8 cellular contexts compared by ENCODE assay signal in the genomic region with DNA sequence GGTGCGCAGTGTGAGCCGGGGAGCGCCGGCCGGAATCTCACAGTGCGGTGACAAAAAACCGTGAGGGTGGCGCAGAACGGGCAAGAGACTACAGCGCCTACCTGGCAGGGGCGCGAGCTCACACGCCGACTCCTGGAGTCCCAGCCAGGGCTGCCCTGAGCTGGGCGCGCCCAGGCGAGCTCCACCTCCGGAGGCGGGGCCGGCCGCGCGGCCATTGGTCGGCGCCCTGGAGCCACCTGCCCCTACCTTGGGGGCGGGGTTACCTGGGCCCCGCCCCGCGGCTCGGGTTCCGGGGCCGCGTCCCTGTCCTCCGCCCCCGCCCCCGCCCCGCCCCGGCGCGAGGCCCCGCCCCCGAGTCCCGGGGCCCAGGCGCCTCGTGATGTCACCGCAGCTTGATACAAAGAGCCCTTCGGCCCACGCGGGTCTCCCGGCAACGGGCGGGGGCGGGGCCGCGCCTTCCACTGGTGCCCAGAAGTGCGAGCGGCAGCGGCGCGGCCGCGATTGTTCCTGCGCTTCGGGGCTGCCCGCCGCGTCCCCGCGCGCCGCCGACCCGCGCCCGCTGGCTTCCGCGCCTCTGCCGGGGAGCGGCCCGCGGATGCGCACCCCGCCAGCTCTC.
DNase-seq lines count a peak whose midpoint lies in the region; ATAC-seq and TF ChIP-seq lines count a peak whose summit lies in the region.

No MANE protein-coding gene starts in this region.

- no peak overlapping the region for H3K27ac ChIP-seq in fibroblast of lung (ENCODE audit: insufficient read depth, low read length)

- no peak overlapping the region for H3K9ac ChIP-seq in fibroblast of lung (ENCODE audit: insufficient read depth, low read length)

- peak; percentile 54 for ATAC-seq in GM21528 (IDR thresholded peaks at IDR 0.05; ENCODE audit: low FRiP score, unreplicated experiment)

- H3K4me1 ChIP-seq in fibroblast of lung (ENCODE audit: control insufficient read depth, extremely low read depth, insufficient read depth, low read length): peaks cover 4% of the 10 kb centered on the region

- no peaks in the 10 kb centered on the region for H3K36me3 ChIP-seq in fibroblast of lung (ENCODE audit: control insufficient read depth, insufficient read depth, low read length)

- intact Hi-C loops in Calu3 (cut with micrococcal nuclease; ENCODE audit: unreplicated experiment): loop anchor here (5.0 kb wide), 1 partner anchor 40 kb away; no protein-coding TSS in a partner anchor

- peaks cover 33% of the 10 kb centered on the region for H3K4me1 Mint-ChIP-seq in Calu3 (ENCODE audit: low read depth, unreplicated experiment)
- H3K4me1 Mint-ChIP-seq in IgD-negative memory B cell: peaks cover 30 to 47% (median 40%) of the 10 kb centered on the region in 3 donors
- H3K4me1 Mint-ChIP-seq in nephron progenitor cell: peaks cover 43% of the 10 kb centered on the region

- H3K36me3 Mint-ChIP-seq in Calu3 (ENCODE audit: insufficient read depth, unreplicated experiment) (peaks cover 26% of the 10 kb centered on the region), IgD-negative memory B cell (no peaks in the 10 kb centered on the region), nephron progenitor cell (ENCODE audit: low read depth) (no peaks in the 10 kb centered on the region)

- no TSS peak for BruUV-seq in Calu3 (replicated peaks; lab: Mats Ljungman, UMichigan)

- CTCF ChIA-PET in Calu3 (lab: Charles Lee): interaction anchor here (0.6 to 1.3 kb wide), 8 partner anchors 12 to 372 kb away, joined by 3 to 4 read pairs (median 3); partner anchors contain the start of gene COPRS

- H3K27me3 Mint-ChIP-seq in Calu3 (ENCODE audit: unreplicated experiment): peaks cover 13% of the 10 kb centered on the region
- no peaks in the 10 kb centered on the region for H3K27me3 Mint-ChIP-seq in IgD-negative memory B cell
- peaks cover 54% of the 10 kb centered on the region for H3K27me3 Mint-ChIP-seq in nephron progenitor cell (ENCODE audit: low read depth, poor library complexity)

- H3K27ac Mint-ChIP-seq in Calu3 (ENCODE audit: unreplicated experiment): no peak overlapping the region
- H3K27ac Mint-ChIP-seq in IgD-negative memory B cell: peak overlapping the region; percentile 59 to 94 (median 92)
- peak overlapping the region; percentile 44 for H3K27ac Mint-ChIP-seq in nephron progenitor cell

- H3K79me2 ChIP-seq in fibroblast of lung (ENCODE audit: control insufficient read depth, insufficient read depth, low read length): no peaks in the 10 kb centered on the region

- no peaks in the 10 kb centered on the region for H3K9me3 Mint-ChIP-seq in Calu3 (ENCODE audit: low read depth, unreplicated experiment)
- no peaks in the 10 kb centered on the region for H3K9me3 Mint-ChIP-seq in IgD-negative memory B cell
- no peaks in the 10 kb centered on the region for H3K9me3 Mint-ChIP-seq in nephron progenitor cell

- TF ChIP-seq CTCF in Calu3 (IDR thresholded peaks at IDR 0.05; ENCODE audit: unreplicated experiment) (no peak), fibroblast of lung (conservative IDR thresholded peaks at IDR 0.05 in 1 of 2, IDR thresholded peaks at IDR 0.05 in 1 of 2; ENCODE audit: low read depth in 1 of 2, low read length in 2 of 2) (no peak), nephron progenitor cell (IDR thresholded peaks at IDR 0.05) (no peak)

- H3K27me3 ChIP-seq in fibroblast of lung (ENCODE audit: control insufficient read depth, insufficient read depth, low read length): peaks cover 52% of the 10 kb centered on the region

- peak; percentile 94 for DNase-seq in Calu3
- DNase-seq in OCI-M1 (lab: John Stamatoyannopoulos, UW): peak; percentile 90
- DNase-seq in activated T-helper 1 cell treated with Interleukin-2 at 50 U/mL for 16 hours (ENCODE audit: low read depth): peak; percentile 98
- DNase-seq in fibroblast of lung (ENCODE audit: low read depth in 2 of 2): peak in 1 of 2 donors; percentile 42
- DNase-seq in nephron progenitor cell: peak; percentile 89
- DNase-seq in stimulated activated naive CD4-positive, alpha-beta T cell treated with Interleukin-2 at 50 U/mL for 16 hours (lab: John Stamatoyannopoulos, UW): peak; percentile 94

- H4K20me1 ChIP-seq in fibroblast of lung (ENCODE audit: control insufficient read depth, extremely low read depth, insufficient read depth, low read length): no peaks in the 10 kb centered on the region

- H3K4me3 Mint-ChIP-seq in Calu3 (ENCODE audit: low read depth, unreplicated experiment) (peak overlapping the region; percentile 72), IgD-negative memory B cell (peak overlapping the region; percentile 85 to 98 (median 88)), nephron progenitor cell (peak overlapping the region; percentile 89)

- H2AFZ ChIP-seq in fibroblast of lung (ENCODE audit: low read length): no peak overlapping the region

- H3K9me3 ChIP-seq in fibroblast of lung (ENCODE audit: control insufficient read depth, insufficient read depth, low read depth, low read length): no peaks in the 10 kb centered on the region

- peak overlapping the region; percentile 35 for H3K4me2 ChIP-seq in fibroblast of lung (ENCODE audit: extremely low read depth, insufficient read depth, low read length)

- H3K4me3 ChIP-seq in fibroblast of lung (replicated peaks in 1 of 4; ENCODE audit: control extremely low read depth in 1 of 4, insufficient read depth in 1 of 4, low read depth in 3 of 4, low read length in 4 of 4): peak overlapping the region in 2 of 4 experiments; percentile 10 to 45
